Comparison of ENCODE assay signal across 2 cellular contexts in genomic region chr5:131693894-131694293, GRCh38.
A peak's percentile ranks its signal among the peaks of the same experiment; 100 is the strongest.
TF ChIP-seq lines count a peak whose summit lies in the region.

No MANE protein-coding gene starts in this region.

TF ChIP-seq in HepG2, 621 proteins besides CTCF, POLR2A, EP300 and RAD21:
- TF ChIP-seq FOXK2 (IDR thresholded peaks at IDR 0.05): no peak
- peak; percentile 85 for TF ChIP-seq ZNF7 (CRISPR knock-in tag; IDR thresholded peaks at IDR 0.05)

TF ChIP-seq in K562, 482 proteins besides CTCF, POLR2A, EP300 and RAD21:
- peak; percentile 64 for TF ChIP-seq RBM25 (IDR thresholded peaks at IDR 0.05; ENCODE audit: low read depth, low read length, severe bottlenecking)
- TF ChIP-seq, protein P1, sequence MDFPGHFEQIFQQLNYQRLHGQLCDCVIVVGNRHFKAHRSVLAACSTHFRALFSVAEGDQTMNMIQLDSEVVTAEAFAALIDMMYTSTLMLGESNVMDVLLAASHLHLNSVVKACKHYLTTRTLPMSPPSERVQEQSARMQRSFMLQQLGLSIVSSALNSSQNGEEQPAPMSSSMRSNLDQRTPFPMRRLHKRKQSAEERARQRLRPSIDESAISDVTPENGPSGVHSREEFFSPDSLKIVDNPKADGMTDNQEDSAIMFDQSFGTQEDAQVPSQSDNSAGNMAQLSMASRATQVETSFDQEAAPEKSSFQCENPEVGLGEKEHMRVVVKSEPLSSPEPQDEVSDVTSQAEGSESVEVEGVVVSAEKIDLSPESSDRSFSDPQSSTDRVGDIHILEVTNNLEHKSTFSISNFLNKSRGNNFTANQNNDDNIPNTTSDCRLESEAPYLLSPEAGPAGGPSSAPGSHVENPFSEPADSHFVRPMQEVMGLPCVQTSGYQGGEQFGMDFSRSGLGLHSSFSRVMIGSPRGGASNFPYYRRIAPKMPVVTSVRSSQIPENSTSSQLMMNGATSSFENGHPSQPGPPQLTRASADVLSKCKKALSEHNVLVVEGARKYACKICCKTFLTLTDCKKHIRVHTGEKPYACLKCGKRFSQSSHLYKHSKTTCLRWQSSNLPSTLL (IDR thresholded peaks at IDR 0.05): no peak
- no peak for TF ChIP-seq ZNF696 (CRISPR knock-in tag; conservative IDR thresholded peaks at IDR 0.05)
- no peak for TF ChIP-seq TCF3 (CRISPR knock-in tag; IDR thresholded peaks at IDR 0.05)
- no peak for TF ChIP-seq JUND (IDR thresholded peaks at IDR 0.05; ENCODE audit: borderline replicate concordance, low read depth, low read length)
- TF ChIP-seq JUND (tag; IDR thresholded peaks at IDR 0.05; ENCODE audit: borderline replicate concordance, low read depth, low read length): no peak
- no peak for TF ChIP-seq ZKSCAN1 (IDR thresholded peaks at IDR 0.05; ENCODE audit: low read depth, low read length)
- TF ChIP-seq ZNF76 (CRISPR knock-in tag; IDR thresholded peaks at IDR 0.05; ENCODE audit: borderline replicate concordance): no peak
- TF ChIP-seq ZFP36 (IDR thresholded peaks at IDR 0.05; ENCODE audit: low read depth, low read length, partially characterized antibody): peak; percentile 53
- TF ChIP-seq ZNF75A (CRISPR knock-in tag; IDR thresholded peaks at IDR 0.05): no peak
- 0 out of 2 replicates have a peak, but pooled peaks have one; percentile 24 for TF ChIP-seq ZNF407 (IDR thresholded peaks at IDR 0.05; ENCODE audit: low read depth)
- no peak for TF ChIP-seq GABPB2 (CRISPR knock-in tag; conservative IDR thresholded peaks at IDR 0.05)
- no peak for TF ChIP-seq CEBPG (CRISPR knock-in tag; IDR thresholded peaks at IDR 0.05)
- no peak for TF ChIP-seq CEBPG (tag; conservative IDR thresholded peaks at IDR 0.05 in 1 of 2, IDR thresholded peaks at IDR 0.05 in 1 of 2)
- no peak for TF ChIP-seq THRAP3 (IDR thresholded peaks at IDR 0.05; ENCODE audit: borderline replicate concordance)
- no peak for TF ChIP-seq ZNF586 (CRISPR knock-in tag; conservative IDR thresholded peaks at IDR 0.05)
TF ChIP-seq in K562: peak in this region for 3.
